In genomic region chr1:33294071-33295010, GRCh38 we compare ENCODE assay signal across 25 cellular contexts. TPM values are rescaled to one million over a fixed set of nuclear protein-coding genes. Genes with fewer than 3 reads are reported as not detected.
DNase-seq lines count a peak whose midpoint lies in the region; ATAC-seq and TF ChIP-seq lines count a peak whose summit lies in the region.
"Had no signal": no experiment of that assay in that cellular context is flagged by ENCODE, and none has a peak within 500 bp of the region (broad histone marks: within the 10 kb centered on the region; RNA-seq: fewer than 3 reads in every experiment).

No MANE protein-coding gene starts in this region.

- 84% methylated on average over 4 of the region's 13 CpGs for whole genome bisulfite sequencing in right lobe of liver (ENCODE audit: insufficient coverage, low coverage, low lambda C conversion rate, missing lambda C conversion rate)
- 84 to 86% methylated on average over 11 to 13 of the region's 13 CpGs for WGBS in upper lobe of left lung, 2 donors

- H3K9me3 Mint-ChIP-seq in activated naive CD8-positive, alpha-beta T cell (ENCODE audit: low read depth): no peaks in the 10 kb centered on the region
- no peaks in the 10 kb centered on the region for H3K9me3 Mint-ChIP-seq in activated naive CD8-positive, alpha-beta T cell treated with anti-CD3 and anti-CD28 coated beads for 36 hours
- H3K9me3 Mint-ChIP-seq in brain: peaks cover 2 to 5% (median 3%) of the 10 kb centered on the region in 5 experiments
- H3K9me3 Mint-ChIP-seq in CD14-positive monocyte: peaks cover 0 to 3% (median 2%) of the 10 kb centered on the region in 7 donors
- H3K9me3 Mint-ChIP-seq: immature natural killer cell; stimulated activated naive CD8-positive, alpha-beta T cell treated with anti-CD3 and anti-CD28 coated beads, Interleukin-15, amount 100 ng/mL, for 72 hours had no signal

- intact Hi-C loops in right lobe of liver (cut with DNase I) (loop anchor here (5.0 to 10.0 kb wide), 3 partner anchors 73 to 170 kb away; no protein-coding TSS in a partner anchor), tibial artery (cut with DNase I; ENCODE audit: low total_unique reads) (loop anchor here (5.0 kb wide), 2 partner anchors 32 to 173 kb away; no protein-coding TSS in a partner anchor), CD14-positive monocyte (cut with micrococcal nuclease) (loop anchor here (1.0 to 5.0 kb wide), 4 partner anchors 72 to 178 kb away; partner anchors contain the start of gene ZSCAN20 (in 1 of the 2))

- H3K36me3 ChIP-seq in right lobe of liver (peaks cover 0 to 2% (median 0%) of the 10 kb centered on the region in 4 donors), tibial artery (peaks cover 12 to 67% (median 41%) of the 10 kb centered on the region in 3 donors), upper lobe of left lung (peaks cover 0 to 45% (median 12%) of the 10 kb centered on the region in 4 donors)
- H3K36me3 ChIP-seq: BE2C, transverse colon had no signal

- no peaks in the 10 kb centered on the region for H3K4me1 Mint-ChIP-seq in activated naive CD8-positive, alpha-beta T cell (ENCODE audit: low read depth)
- peaks cover 9% of the 10 kb centered on the region for H3K4me1 Mint-ChIP-seq in activated naive CD8-positive, alpha-beta T cell treated with anti-CD3 and anti-CD28 coated beads for 36 hours
- H3K4me1 Mint-ChIP-seq in brain (no peaks in the 10 kb centered on the region), CD14-positive monocyte (peaks cover 1% of the 10 kb centered on the region)

- TF ChIP-seq EP300 in upper lobe of left lung (IDR thresholded peaks at IDR 0.05): no peak

- ATAC-seq in right lobe of liver: no peak
- no peak for ATAC-seq in upper lobe of left lung (ENCODE audit: low FRiP score in 2 of 2)

- TF ChIP-seq CTCF in brain (conservative IDR thresholded peaks at IDR 0.05) (no peak), right lobe of liver (IDR thresholded peaks at IDR 0.05) (no peak), tibial artery (IDR thresholded peaks at IDR 0.05) (no peak), upper lobe of left lung (IDR thresholded peaks at IDR 0.05) (no peak), CD14-positive monocyte (IDR thresholded peaks at IDR 0.05) (no peak)

- no peaks in the 10 kb centered on the region for H3K27me3 ChIP-seq in right lobe of liver
- no peaks in the 10 kb centered on the region for H3K27me3 ChIP-seq in tibial artery
- H3K27me3 ChIP-seq in upper lobe of left lung: no peaks in the 10 kb centered on the region
- H3K27me3 ChIP-seq: BE2C, neutrophil, transverse colon had no signal

- peaks cover 6% of the 10 kb centered on the region for H3K36me3 Mint-ChIP-seq in activated naive CD8-positive, alpha-beta T cell
- H3K36me3 Mint-ChIP-seq in activated naive CD8-positive, alpha-beta T cell treated with anti-CD3 and anti-CD28 coated beads for 36 hours: peaks cover 5% of the 10 kb centered on the region
- H3K36me3 Mint-ChIP-seq in brain: peaks cover 79% of the 10 kb centered on the region
- H3K36me3 Mint-ChIP-seq in CD14-positive monocyte: peaks cover 69 to 74% of the 10 kb centered on the region in 2 donors

- H3K4me1 ChIP-seq in right lobe of liver (peaks cover 0 to 34% (median 8%) of the 10 kb centered on the region in 4 donors), tibial artery (peaks cover 0 to 41% (median 18%) of the 10 kb centered on the region in 4 donors), upper lobe of left lung (peaks cover 5 to 19% (median 6%) of the 10 kb centered on the region in 4 donors)
- H3K4me1 ChIP-seq: BE2C had no signal

- H3K4me3 ChIP-seq in right lobe of liver: no peak overlapping the region
- H3K4me3 ChIP-seq in tibial artery: no peak overlapping the region
- no peak overlapping the region for H3K4me3 ChIP-seq in upper lobe of left lung
- H3K4me3 ChIP-seq: PC-9, skin epidermis, transverse colon had no signal

- TF ChIP-seq POLR2A in right lobe of liver (IDR thresholded peaks at IDR 0.05) (no peak), upper lobe of left lung (IDR thresholded peaks at IDR 0.05) (no peak)

- no peaks in the 10 kb centered on the region for H3K27me3 Mint-ChIP-seq in activated naive CD8-positive, alpha-beta T cell
- no peaks in the 10 kb centered on the region for H3K27me3 Mint-ChIP-seq in activated naive CD8-positive, alpha-beta T cell treated with anti-CD3 and anti-CD28 coated beads for 36 hours
- H3K27me3 Mint-ChIP-seq in brain (no peaks in the 10 kb centered on the region), CD14-positive monocyte (ENCODE audit: low read depth in 3 of 3) (no peaks in the 10 kb centered on the region)
- H3K27me3 Mint-ChIP-seq: stimulated activated naive CD8-positive, alpha-beta T cell treated with anti-CD3 and anti-CD28 coated beads, Interleukin-15, amount 100 ng/mL, for 72 hours had no signal

- H3K4me3 Mint-ChIP-seq in activated naive CD8-positive, alpha-beta T cell: no peak overlapping the region
- H3K4me3 Mint-ChIP-seq in activated naive CD8-positive, alpha-beta T cell treated with anti-CD3 and anti-CD28 coated beads for 36 hours: no peak overlapping the region
- H3K4me3 Mint-ChIP-seq in brain: no peak overlapping the region
- no peak overlapping the region for H3K4me3 Mint-ChIP-seq in CD14-positive monocyte
- H3K4me3 Mint-ChIP-seq: immature natural killer cell; stimulated activated naive CD8-positive, alpha-beta T cell treated with anti-CD3 and anti-CD28 coated beads, Interleukin-15, amount 100 ng/mL, for 72 hours had no signal

- H3K27ac ChIP-seq in right lobe of liver (no peak overlapping the region), tibial artery (peak overlapping the region; percentile 19 to 63), upper lobe of left lung (peak overlapping the region in 1 of 4 donors; percentile 17)
- H3K27ac ChIP-seq: PC-9, WERI-Rb-1 had no signal

- peak overlapping the region; percentile 47 for H3K27ac Mint-ChIP-seq in activated naive CD8-positive, alpha-beta T cell
- H3K27ac Mint-ChIP-seq in activated naive CD8-positive, alpha-beta T cell treated with anti-CD3 and anti-CD28 coated beads for 36 hours: no peak overlapping the region
- H3K27ac Mint-ChIP-seq in brain (peak overlapping the region in 4 of 5 experiments; percentile 46 to 52 (median 50)), CD14-positive monocyte (peak overlapping the region in 3 of 7 donors; percentile 33 to 73 (median 53))

- no peak for DNase-seq in activated naive CD8-positive, alpha-beta T cell treated with anti-CD3 and anti-CD28 coated beads for 36 hours
- DNase-seq in right lobe of liver (peak in 2 of 3 donors; percentile 39 to 47), tibial artery (peak in 1 of 2 donors; percentile 56), upper lobe of left lung (no peak), CD14-positive monocyte (ENCODE audit: low spot score) (no peak), HuH-7 (ENCODE audit: low spot score) (no peak)
- DNase-seq: activated CD8-positive, alpha-beta memory T cell treated with anti-CD3 and anti-CD28 coated beads, Interleukin-2, amount 50 U/mL, for 4 hours; BE2C; cortex of kidney; H7; immature natural killer cell; mesenchymal stem cell; NCI-H1105; NCI-H1930; NCI-H524; PC-9; stimulated activated naive CD8-positive, alpha-beta T cell treated with anti-CD3 and anti-CD28 coated beads, Interleukin-15, amount 100 ng/mL, for 72 hours; T1000; transverse colon; WERI-Rb-1 had no signal

- H3K9me3 ChIP-seq in right lobe of liver (no peaks in the 10 kb centered on the region), tibial artery (no peaks in the 10 kb centered on the region), upper lobe of left lung (no peaks in the 10 kb centered on the region)
- H3K9me3 ChIP-seq: BE2C, neutrophil, transverse colon had no signal

RNA-seq across cellular contexts. Expression of gene A3GALT2, which starts 26.6 kb away (rescaled TPM):
- total RNA-seq in activated naive CD8-positive, alpha-beta T cell treated with anti-CD3 and anti-CD28 coated beads for 36 hours: not detected
- polyA plus RNA-seq in brain (ENCODE audit: insufficient read depth, low read depth, low replicate concordance) (not detected), CD14-positive monocyte (not detected)
- total RNA-seq in right lobe of liver (not detected), upper lobe of left lung (under 1 TPM in 2 of 6 donors, not detected in 4; 0.79 to 0.91 TPM)
- total RNA-seq: H7, PC-9, pulmonary artery endothelial cell, transverse colon had no signal
- polyA plus RNA-seq: immature natural killer cell had no signal

RNA-seq across cellular contexts. Expression of gene ZNF362, which starts 38.0 kb away (rescaled TPM):
- 1 to 10 TPM; 7.2 to 9.2 TPM for total RNA-seq in activated naive CD8-positive, alpha-beta T cell treated with anti-CD3 and anti-CD28 coated beads for 36 hours
- polyA plus RNA-seq in brain (ENCODE audit: insufficient read depth, low read depth, low replicate concordance): 61.4 TPM
- total RNA-seq in right lobe of liver: 1 to 10 TPM; 3.4 to 8.4 (median 7.0) TPM
- total RNA-seq in upper lobe of left lung: 10 to 100 TPM; 14.9 to 41.0 (median 21.3) TPM
- polyA plus RNA-seq in CD14-positive monocyte: 10 to 100 TPM; 11.4 to 13.5 TPM

Comparison
In these comparisons a context has a peak if more than half of its experiments do, and no peak if none do; other contexts are left out.
1. DNase-seq: peak in right lobe of liver (2 of 3); none in activated naive CD8-positive, alpha-beta T cell treated with anti-CD3 and anti-CD28 coated beads for 36 hours (single experiment), upper lobe of left lung (0 of 2), CD14-positive monocyte (single experiment) and HuH-7 (single experiment).
2. H3K27ac ChIP-seq: peak in tibial artery (2 of 2); none in right lobe of liver (0 of 3).